ENCODE assay signal across 16 cellular contexts in genomic region chr1:9719978-9720722, GRCh38.
DNase-seq lines count a peak whose midpoint lies in the region; ATAC-seq and TF ChIP-seq lines count a peak whose summit lies in the region.
"Had no signal": no experiment of that assay in that cellular context is flagged by ENCODE, and none has a peak within 500 bp of the region (broad histone marks: within the 10 kb centered on the region; RNA-seq: fewer than 3 reads in every experiment).

No MANE protein-coding gene starts in this region.

- H2AFZ ChIP-seq in mesenchymal stem cell (ENCODE audit: low read depth, low read length), result no peak overlapping the region
- H2AFZ ChIP-seq: PC-9 had no signal

- peak overlapping the region; percentile 38 to 89 for H2BK12ac ChIP-seq in mesenchymal stem cell (ENCODE audit: low read length in 2 of 2)

- no peak overlapping the region for H3K4me3 ChIP-seq in BLaER1 treated with 17β-estradiol and CSF1 and Interleukin-3, amounts not matched to agents 10 nM and 100 nM
- H3K4me3 ChIP-seq in GM12864 (ENCODE audit: low read depth, low read length) (no peak overlapping the region), mesenchymal stem cell (ENCODE audit: insufficient read depth in 1 of 2, low read depth in 1 of 2, low read length in 2 of 2) (no peak overlapping the region)
- H3K4me3 ChIP-seq: colonic mucosa, esophagus squamous epithelium, PC-9, testis had no signal

- no peak overlapping the region for H2BK5ac ChIP-seq in mesenchymal stem cell (ENCODE audit: low read depth, low read length, poor library complexity, severe bottlenecking)

- H3K9me3 ChIP-seq in BLaER1 treated with 17β-estradiol and CSF1 and Interleukin-3, amounts not matched to agents 10 nM and 100 nM (replicated peaks in 1 of 11), result peaks cover 5 to 24% (median 17%) of the 10 kb centered on the region in 11 experiments; a peak in 18 of 22 replicates
- H3K9me3 ChIP-seq in mesenchymal stem cell (ENCODE audit: control insufficient read depth, low read length), result peaks cover 14% of the 10 kb centered on the region
- H3K9me3 ChIP-seq: colonic mucosa, testis had no signal

- peaks cover 41 to 98% (median 89%) of the 10 kb centered on the region in 11 experiments for H4K20me1 ChIP-seq in BLaER1 treated with 17β-estradiol and CSF1 and Interleukin-3, amounts not matched to agents 10 nM and 100 nM

- H2BK15ac ChIP-seq in mesenchymal stem cell (ENCODE audit: low read depth, poor library complexity, severe bottlenecking), result peak overlapping the region; percentile 44

- no peak overlapping the region for H3K23ac ChIP-seq in mesenchymal stem cell (ENCODE audit: low read length in 2 of 2)

- H3K4ac ChIP-seq in mesenchymal stem cell (ENCODE audit: low read depth in 1 of 2, low read length in 2 of 2), result peak overlapping the region; percentile 17 to 58

- POLR2A ChIA-PET in activated CD4-positive, alpha-beta memory T cell treated with anti-CD3 and anti-CD28 coated beads for 36 hours (lab: Charles Lee), result interaction anchor here (1.4 to 1.6 kb wide), 2 partner anchors 8 to 91 kb away, joined by 5 read pairs; no protein-coding TSS in a partner anchor

- H4K91ac ChIP-seq in mesenchymal stem cell (ENCODE audit: low read length), result peak overlapping the region; percentile 81

- H3K27me3 ChIP-seq in BLaER1 treated with 17β-estradiol and CSF1 and Interleukin-3, amounts not matched to agents 10 nM and 100 nM, result no peaks in the 10 kb centered on the region
- no peaks in the 10 kb centered on the region for H3K27me3 ChIP-seq in mesenchymal stem cell (ENCODE audit: control insufficient read depth in 1 of 2, insufficient read depth in 1 of 2, low read length in 2 of 2)
- H3K27me3 ChIP-seq: colonic mucosa, esophagus squamous epithelium, testis had no signal

- H2AK5ac ChIP-seq in mesenchymal stem cell (ENCODE audit: low read length, severe bottlenecking), result peak overlapping the region; percentile 65

- H3K79me1 ChIP-seq in mesenchymal stem cell (replicated peaks; ENCODE audit: low read length, poor library complexity, severe bottlenecking), result peaks cover 49% of the 10 kb centered on the region

- DNase-seq in GM12864 (ENCODE audit: low read depth) (no peak), mesenchymal stem cell (no peak), NCI-H1105 (lab: John Stamatoyannopoulos, UW) (no peak)
- DNase-seq in activated CD4-positive, alpha-beta memory T cell treated with anti-CD3 and anti-CD28 coated beads for 36 hours, result no peak
- DNase-seq: colonic mucosa, esophagus squamous epithelium, NCI-H1105 treated with DMSO at 0.1 percent for 48 hours, NCI-H226, PC-9, small intestine, testis had no signal

- intact Hi-C loops in activated CD4-positive, alpha-beta memory T cell treated with anti-CD3 and anti-CD28 coated beads for 36 hours (cut with micrococcal nuclease), result loop anchor here (5.0 kb wide), 2 partner anchors 48 to 192 kb away; partner anchors contain the start of gene CTNNBIP1

- peak overlapping the region in 8 of 11 experiments; percentile 19 to 73 (median 65); a peak in 13 of 22 replicates for H3K9ac ChIP-seq in BLaER1 treated with 17β-estradiol and CSF1 and Interleukin-3, amounts not matched to agents 10 nM and 100 nM
- H3K9ac ChIP-seq in mesenchymal stem cell (ENCODE audit: low read length), result no peak overlapping the region

- H2BK120ac ChIP-seq in mesenchymal stem cell (ENCODE audit: low read depth, low read length), result peak overlapping the region; percentile 15

- peak overlapping the region; percentile 94 for H3K27ac Mint-ChIP-seq in activated CD4-positive, alpha-beta memory T cell treated with anti-CD3 and anti-CD28 coated beads for 36 hours

- H3K14ac ChIP-seq in mesenchymal stem cell (ENCODE audit: low read length in 2 of 2), result peak overlapping the region in 1 of 2 experiments; percentile 44

- peak overlapping the region; percentile 37 to 46 for H3K18ac ChIP-seq in mesenchymal stem cell (ENCODE audit: low read depth in 1 of 2, low read length in 2 of 2)

- ATAC-seq in GM21390 (IDR thresholded peaks at IDR 0.05; ENCODE audit: unreplicated experiment) (no peak), HG03097 (IDR thresholded peaks at IDR 0.05; ENCODE audit: low FRiP score, unreplicated experiment) (no peak), GM19328 (IDR thresholded peaks at IDR 0.05; ENCODE audit: unreplicated experiment) (no peak)
- ATAC-seq: HepG2 had no signal

- H3K4me2 ChIP-seq in BLaER1 treated with 17β-estradiol and CSF1 and Interleukin-3, amounts not matched to agents 10 nM and 100 nM, result peak overlapping the region; percentile 87 to 98 (median 92); a peak in 21 of 22 replicates
- no peak overlapping the region for H3K4me2 ChIP-seq in mesenchymal stem cell (ENCODE audit: low read length, poor library complexity, severe bottlenecking)
- H3K4me2 ChIP-seq: PC-9 had no signal

- no peaks in the 10 kb centered on the region for H3K27me3 Mint-ChIP-seq in activated CD4-positive, alpha-beta memory T cell treated with anti-CD3 and anti-CD28 coated beads for 36 hours

- peaks cover 58 to 81% (median 74%) of the 10 kb centered on the region in 10 experiments for H3K4me1 ChIP-seq in BLaER1 treated with 17β-estradiol and CSF1 and Interleukin-3, amounts not matched to agents 10 nM and 100 nM
- peaks cover 44% of the 10 kb centered on the region for H3K4me1 ChIP-seq in mesenchymal stem cell (ENCODE audit: control insufficient read depth, insufficient read depth, low read depth, low read length)
- H3K4me1 ChIP-seq: colonic mucosa had no signal

- peaks cover 6% of the 10 kb centered on the region for H3K9me3 Mint-ChIP-seq in activated CD4-positive, alpha-beta memory T cell treated with anti-CD3 and anti-CD28 coated beads for 36 hours

- H3K36me3 ChIP-seq in BLaER1 treated with 17β-estradiol and CSF1 and Interleukin-3, amounts not matched to agents 10 nM and 100 nM, result peaks cover 85 to 96% (median 91%) of the 10 kb centered on the region in 11 experiments
- H3K36me3 ChIP-seq in mesenchymal stem cell (ENCODE audit: control insufficient read depth in 1 of 2, insufficient read depth in 2 of 2, low read depth in 1 of 2, low read length in 2 of 2), result peaks cover 33 to 94% of the 10 kb centered on the region in 2 experiments
- H3K36me3 ChIP-seq: colonic mucosa had no signal

- peaks cover 52% of the 10 kb centered on the region for H3K4me1 Mint-ChIP-seq in activated CD4-positive, alpha-beta memory T cell treated with anti-CD3 and anti-CD28 coated beads for 36 hours (ENCODE audit: low read depth)

- peak overlapping the region in 10 of 11 experiments; percentile 9 to 83 (median 77); a peak in 17 of 22 replicates for H3K27ac ChIP-seq in BLaER1 treated with 17β-estradiol and CSF1 and Interleukin-3, amounts not matched to agents 10 nM and 100 nM
- H3K27ac ChIP-seq in mesenchymal stem cell (ENCODE audit: low read length, poor library complexity, severe bottlenecking), result no peak overlapping the region
- H3K27ac ChIP-seq: colonic mucosa, testis had no signal

- H4K8ac ChIP-seq in mesenchymal stem cell (ENCODE audit: low read length), result no peak overlapping the region

- peak; percentile 9 for TF ChIP-seq CTCF in GM12864 (IDR thresholded peaks at IDR 0.05; ENCODE audit: low read depth, low read length, missing control alignments)

- H3K4me3 Mint-ChIP-seq in activated CD4-positive, alpha-beta memory T cell treated with anti-CD3 and anti-CD28 coated beads for 36 hours, result no peak overlapping the region

- peaks cover 75% of the 10 kb centered on the region for H3K36me3 Mint-ChIP-seq in activated CD4-positive, alpha-beta memory T cell treated with anti-CD3 and anti-CD28 coated beads for 36 hours

- CTCF ChIA-PET in activated CD4-positive, alpha-beta memory T cell treated with anti-CD3 and anti-CD28 coated beads for 36 hours (lab: Charles Lee), result interaction anchor here (0.8 to 7.8 kb wide), 13 partner anchors 9 to 766 kb away, joined by 3 to 74 read pairs (median 5); partner anchors contain the start of gene PIK3CD

- 93% methylated on average over 30 of the region's 36 CpGs for WGBS in mesenchymal stem cell
